In genomic region chr3:58292866-58293265, GRCh38 we compare ENCODE assay signal across 1 cellular context.
TF ChIP-seq lines count a peak whose summit lies in the region.

No MANE protein-coding gene starts in this region.

TF ChIP-seq in HepG2, 621 proteins besides CTCF, POLR2A, EP300 and RAD21:
- TF ChIP-seq GATA4 (IDR thresholded peaks at IDR 0.05; ENCODE audit: borderline replicate concordance, low read depth) (no peak), ZNF766 (CRISPR knock-in tag; IDR thresholded peaks at IDR 0.05; ENCODE audit: borderline replicate concordance) (no peak), PCBP2 (optimal IDR thresholded peaks at IDR 0.05; ENCODE audit: low read depth, low read length, poor library complexity, severe bottlenecking) (no peak), TCF7 (IDR thresholded peaks at IDR 0.05; ENCODE audit: low read depth) (no peak), TBX2 (CRISPR knock-in tag; IDR thresholded peaks at IDR 0.05; ENCODE audit: borderline replicate concordance) (no peak), ZNF800 (CRISPR knock-in tag; IDR thresholded peaks at IDR 0.05) (no peak), ZBTB14 (CRISPR knock-in tag; IDR thresholded peaks at IDR 0.05) (no peak)
